9 cellular contexts compared by ENCODE assay signal in the genomic region with DNA sequence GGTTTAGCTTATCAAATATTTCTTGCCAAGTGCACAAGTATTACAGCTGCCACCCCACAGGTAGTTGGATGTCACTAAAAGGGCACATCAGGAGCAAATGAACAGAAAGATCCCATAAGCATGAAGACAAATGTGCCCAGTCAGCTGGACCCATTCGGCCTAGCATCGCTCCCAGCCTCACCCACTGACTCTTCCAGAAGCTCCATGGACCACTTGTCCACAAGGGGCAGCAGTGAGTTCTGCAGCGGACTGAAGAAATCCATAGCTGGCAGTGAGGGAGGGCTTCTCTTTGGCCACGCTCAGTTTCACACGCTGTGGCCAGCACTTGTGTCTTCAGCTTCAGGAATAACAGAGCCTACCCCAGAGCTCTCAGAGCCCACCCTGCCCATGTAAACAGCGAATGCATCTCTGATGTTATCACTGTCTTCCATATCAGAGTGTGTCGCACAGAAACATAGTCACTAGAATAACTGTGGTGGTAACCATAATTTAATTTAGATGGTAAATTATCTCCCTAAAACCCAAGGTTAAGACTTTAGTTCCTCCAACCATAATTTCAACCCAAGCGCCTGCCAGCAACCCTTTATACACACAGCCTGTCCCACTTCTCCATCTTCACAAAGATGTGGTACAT. TPM values are rescaled to one million over a fixed set of nuclear protein-coding genes. Genes with fewer than 3 reads are reported as not detected.
DNase-seq lines count a peak whose midpoint lies in the region; ATAC-seq and TF ChIP-seq lines count a peak whose summit lies in the region.
"Had no signal": no experiment of that assay in that cellular context is flagged by ENCODE, and none has a peak within 500 bp of the region (broad histone marks: within the 10 kb centered on the region; RNA-seq: fewer than 3 reads in every experiment).

No MANE protein-coding gene starts in this region.

- peak; percentile 91 for TF ChIP-seq CTCF in AG09319 (IDR thresholded peaks at IDR 0.05; ENCODE audit: low read depth, low read length)
- peak; percentile 99 for TF ChIP-seq CTCF in epithelial cell of proximal tubule (conservative IDR thresholded peaks at IDR 0.05; ENCODE audit: low read depth, low read length)
- TF ChIP-seq CTCF in natural killer cell (IDR thresholded peaks at IDR 0.05) = peak; percentile 71

- peak; percentile 58 for ATAC-seq in GM18520 (IDR thresholded peaks at IDR 0.05; ENCODE audit: unreplicated experiment)
- ATAC-seq in HG03342 (IDR thresholded peaks at IDR 0.05; ENCODE audit: unreplicated experiment) = peak; percentile 78
- ATAC-seq in natural killer cell = peak; percentile 48 to 70 (median 54)

- no peak overlapping the region for H3K4me3 Mint-ChIP-seq in natural killer cell

- H3K27me3 Mint-ChIP-seq in natural killer cell (ENCODE audit: low read depth in 2 of 2) = peaks cover 10 to 30% of the 10 kb centered on the region in 2 donors

- H3K4me1 Mint-ChIP-seq in natural killer cell = no peaks in the 10 kb centered on the region

- no peak overlapping the region for H3K27ac Mint-ChIP-seq in natural killer cell

- peak; percentile 7 for DNase-seq in AG09319 (ENCODE audit: extremely low read depth, low read depth)
- peak; percentile 56 for DNase-seq in NOMO-1 treated with DMSO at 0.1 percent for 48 hours (lab: John Stamatoyannopoulos, UW; ENCODE audit: unreplicated experiment)
- DNase-seq in activated CD8-positive, alpha-beta memory T cell treated with anti-CD3 and anti-CD28 coated beads, Interleukin-2, amount 50 U/mL, for 24 hours (ENCODE audit: extremely low read depth) = peak; percentile 4
- peak; percentile 6 for DNase-seq in epithelial cell of proximal tubule (ENCODE audit: low read depth)
- DNase-seq in natural killer cell = peak; percentile 18
- peak; percentile 37 for DNase-seq in stimulated activated naive CD4-positive, alpha-beta T cell treated with Interleukin-2 at 50 U/mL for 16 hours (lab: John Stamatoyannopoulos, UW)

- no peak overlapping the region for H3K4me3 ChIP-seq in epithelial cell of proximal tubule (ENCODE audit: low read depth, low read length)

- intact Hi-C loops in natural killer cell (cut with micrococcal nuclease) = no loop called here

- H3K9me3 Mint-ChIP-seq in natural killer cell = no peaks in the 10 kb centered on the region

- no peaks in the 10 kb centered on the region for H3K36me3 Mint-ChIP-seq in natural killer cell

RNA-seq across cellular contexts. Expression of gene CGA, which starts 15.8 kb away (rescaled TPM):
- not detected in 2 replicates for total RNA-seq in epithelial cell of proximal tubule
- total RNA-seq in natural killer cell = not detected
- total RNA-seq: temporal lobe had no signal

Comparison
In these comparisons a context has a peak if more than half of its experiments do, and no peak if none do; other contexts are left out.
1. DNase-seq: peak in every context shown above with its lines; median percentile 56 in NOMO-1 treated with DMSO at 0.1 percent for 48 hours; 37 in stimulated activated naive CD4-positive, alpha-beta T cell treated with Interleukin-2 at 50 U/mL for 16 hours; 18 in natural killer cell; 7 in AG09319; 6 in epithelial cell of proximal tubule; 4 in activated CD8-positive, alpha-beta memory T cell treated with anti-CD3 and anti-CD28 coated beads, Interleukin-2, amount 50 U/mL, for 24 hours.